Comparison of ENCODE assay signal across 26 cellular contexts in genomic region chr12:34244608-34245007, GRCh38.
"Had no signal": no experiment of that assay in that cellular context is flagged by ENCODE, and none has a peak within 500 bp of the region (broad histone marks: within the 10 kb centered on the region; RNA-seq: fewer than 3 reads in every experiment).

No MANE protein-coding gene starts in this region.

- H3K9me3 Mint-ChIP-seq: stimulated activated memory B cell treated with anti-CD40 and anti-IgM and Interleukin-4, amounts not matched to agents 10 μg/mL and 1 μg/mL and 100 μg/mL, for 72 hours; stimulated activated naive CD8-positive, alpha-beta T cell treated with anti-CD3 and anti-CD28 coated beads, Interleukin-15, Interleukin-2, amounts not matched to agents 100 ng/mL and 50 ng/mL, for 24 hours had no signal

- H3K4me1 Mint-ChIP-seq: endodermal cell; naive B cell; nephron; stimulated activated memory B cell treated with anti-CD40 and anti-IgM and Interleukin-4, amounts not matched to agents 10 μg/mL and 1 μg/mL and 100 μg/mL, for 72 hours had no signal

- H3K27me3 ChIP-seq: foreskin keratinocyte, right lobe of liver, spleen, tibial artery, upper lobe of left lung, vagina had no signal

- H3K4me3 Mint-ChIP-seq: endodermal cell; naive B cell; nephron; stimulated activated memory B cell treated with anti-CD40 and anti-IgM and Interleukin-4, amounts not matched to agents 10 μg/mL and 1 μg/mL and 100 μg/mL, for 72 hours; stimulated activated naive CD8-positive, alpha-beta T cell treated with anti-CD3 and anti-CD28 coated beads, Interleukin-15, Interleukin-2, amounts not matched to agents 100 ng/mL and 50 ng/mL, for 24 hours had no signal

- DNase-seq: effector CD4-positive, alpha-beta T cell; endodermal cell; erythroblast; foreskin keratinocyte; left colon; left ventricle myocardium superior; mesenchymal stem cell; midbrain; naive B cell; occipital lobe; psoas muscle; retina; right lobe of liver; spleen; stimulated activated CD4-positive, alpha-beta T cell treated with anti-CD3 and anti-CD28 coated beads, Interleukin-15, amount 100 ng/mL, for 24 hours; stimulated activated CD4-positive, alpha-beta T cell treated with anti-CD3 and anti-CD28 coated beads, Interleukin-1b, Interleukin-23, amount 100 ng/mL, for 48 hours; stimulated activated CD4-positive, alpha-beta T cell treated with anti-CD3 and anti-CD28 coated beads, Interleukin-4, amount 100 ng/mL, for 24 hours; tibial artery; upper lobe of left lung had no signal

- H3K27ac ChIP-seq: foreskin keratinocyte, parathyroid adenoma, psoas muscle, right lobe of liver, spleen, tibial artery, upper lobe of left lung, vagina had no signal

- H3K4me3 ChIP-seq: lung, psoas muscle, right lobe of liver, spleen, tibial artery, upper lobe of left lung, vagina had no signal

- H3K36me3 Mint-ChIP-seq: naive B cell; stimulated activated memory B cell treated with anti-CD40 and anti-IgM and Interleukin-4, amounts not matched to agents 10 μg/mL and 1 μg/mL and 100 μg/mL, for 72 hours had no signal

- H3K4me1 ChIP-seq: foreskin keratinocyte, parathyroid adenoma, psoas muscle, right lobe of liver, spleen, tibial artery, upper lobe of left lung, vagina had no signal

- ATAC-seq: foreskin keratinocyte, left colon, left ventricle myocardium superior, psoas muscle, right lobe of liver had no signal

- FAIRE-seq: endothelial cell of umbilical vein had no signal

- H3K36me3 ChIP-seq: right lobe of liver, spleen, tibial artery, upper lobe of left lung, vagina had no signal

- H3K27ac Mint-ChIP-seq: endodermal cell; naive B cell; nephron; stimulated activated memory B cell treated with anti-CD40 and anti-IgM and Interleukin-4, amounts not matched to agents 10 μg/mL and 1 μg/mL and 100 μg/mL, for 72 hours; stimulated activated naive CD8-positive, alpha-beta T cell treated with anti-CD3 and anti-CD28 coated beads, Interleukin-15, Interleukin-2, amounts not matched to agents 100 ng/mL and 50 ng/mL, for 24 hours had no signal

- H3K9me3 ChIP-seq: psoas muscle, right lobe of liver, spleen, tibial artery, upper lobe of left lung, vagina had no signal
